In genomic region chr18:31513189-31513907, GRCh38 we compare ENCODE assay signal across 11 cellular contexts. TPM values are rescaled to one million over a fixed set of nuclear protein-coding genes. Genes with fewer than 3 reads are reported as not detected.
DNase-seq lines count a peak whose midpoint lies in the region; ATAC-seq, FAIRE-seq and TF ChIP-seq lines count a peak whose summit lies in the region.
"Had no signal": no experiment of that assay in that cellular context is flagged by ENCODE, and none has a peak within 500 bp of the region (broad histone marks: within the 10 kb centered on the region; RNA-seq: fewer than 3 reads in every experiment).

No MANE protein-coding gene starts in this region.

- no peak for TF ChIP-seq RAD21 in HepG2 (CRISPR knock-in tag; IDR thresholded peaks at IDR 0.05)

- no peak for ATAC-seq in HepG2
- no peak for ATAC-seq in HG02678 (IDR thresholded peaks at IDR 0.05; ENCODE audit: unreplicated experiment)
- ATAC-seq in GM21526 (IDR thresholded peaks at IDR 0.05; ENCODE audit: low FRiP score, unreplicated experiment), result no peak

- H3K9me3 Mint-ChIP-seq in CD8-positive, alpha-beta memory T cell, result peaks cover 0 to 2% (median 0%) of the 10 kb centered on the region in 5 donors
- H3K9me3 Mint-ChIP-seq: activated CD4-positive, alpha-beta T cell treated with anti-CD3 and anti-CD28 coated beads, Interleukin-2, amount 10 ng/mL, durations not matched to agents 24 days and 14 days had no signal

- no TSS peak for BruUV-seq in HepG2 (replicated peaks; lab: Mats Ljungman, UMichigan)

- peaks cover 3% of the 10 kb centered on the region; the same call in 1 of the 2 replicates for H4K20me1 ChIP-seq in HepG2 (ENCODE audit: insufficient read depth, low read length)

- POLR2A ChIA-PET in HepG2 (lab: Yijun Ruan, JAX), result interaction anchor here (1.7 to 2.1 kb wide), 7 partner anchors 11 to 412 kb away, joined by 5 to 15 read pairs (median 10); partner anchors contain the start of genes DSC2 and DSG2
- POLR2A ChIA-PET in CD8-positive, alpha-beta memory T cell (lab: Charles Lee), result no interaction called here

- H2AFZ ChIP-seq in HepG2 (ENCODE audit: low read length), result no peak overlapping the region

- 77% methylated on average over 3 of the region's 3 CpGs for WGBS in HepG2 (ENCODE audit: low lambda C conversion rate)

- no peak overlapping the region for H3K4me3 ChIP-seq in AG10803 (ENCODE audit: low read length)
- H3K4me3 ChIP-seq in HUES6 (ENCODE audit: low read depth, low read length), result no peak overlapping the region
- H3K4me3 ChIP-seq in cardiac fibroblast (replicated peaks in 1 of 2; ENCODE audit: low read depth in 2 of 2, low read length in 2 of 2), result no peak overlapping the region
- H3K4me3 ChIP-seq in HepG2 (replicated peaks in 1 of 3; ENCODE audit: insufficient read depth in 1 of 3, low read depth in 2 of 3, low read length in 3 of 3), result no peak overlapping the region; a peak in 1 of 6 replicates
- H3K4me3 ChIP-seq in CD8-positive, alpha-beta memory T cell (ENCODE audit: low read length), result no peak overlapping the region

- CTCF ChIA-PET in HepG2 (lab: Yijun Ruan, JAX; ENCODE audit: low intra/inter-chr PET ratio, low total read pairs), result no interaction called here
- CTCF ChIA-PET in CD8-positive, alpha-beta memory T cell (lab: Charles Lee), result no interaction called here

- H3K4me1 Mint-ChIP-seq in CD8-positive, alpha-beta memory T cell, result no peaks in the 10 kb centered on the region
- H3K4me1 Mint-ChIP-seq: activated CD4-positive, alpha-beta T cell treated with anti-CD3 and anti-CD28 coated beads, Interleukin-2, amount 10 ng/mL, durations not matched to agents 24 days and 14 days had no signal

- peaks cover 1 to 3% of the 10 kb centered on the region in 2 donors for H3K27me3 Mint-ChIP-seq in CD8-positive, alpha-beta memory T cell

- H3K9me3 ChIP-seq in HUES6 (ENCODE audit: control insufficient read depth, insufficient read depth, low read depth, low read length), result no peaks in the 10 kb centered on the region
- H3K9me3 ChIP-seq in HepG2 (ENCODE audit: low read length), result no peaks in the 10 kb centered on the region
- H3K9me3 ChIP-seq in CD8-positive, alpha-beta memory T cell (ENCODE audit: low read length), result no peaks in the 10 kb centered on the region

- no peak overlapping the region for H3K4me3 Mint-ChIP-seq in CD8-positive, alpha-beta memory T cell
- H3K4me3 Mint-ChIP-seq: activated CD4-positive, alpha-beta T cell treated with anti-CD3 and anti-CD28 coated beads, Interleukin-2, amount 10 ng/mL, durations not matched to agents 24 days and 14 days had no signal

- TF ChIP-seq CTCF in AG10803 (conservative IDR thresholded peaks at IDR 0.05; ENCODE audit: low read length) (no peak), cardiac fibroblast (IDR thresholded peaks at IDR 0.05; ENCODE audit: low read depth, low read length) (no peak), HepG2 (CRISPR knock-in tag; IDR thresholded peaks at IDR 0.05) (no peak)

- no peaks in the 10 kb centered on the region for H3K36me3 Mint-ChIP-seq in CD8-positive, alpha-beta memory T cell

- peak overlapping the region; percentile 52 for H3K4me2 ChIP-seq in HepG2 (ENCODE audit: low read depth, low read length)

- H3K36me3 ChIP-seq in HUES6 (ENCODE audit: control insufficient read depth, insufficient read depth, low read length) (peaks cover 4% of the 10 kb centered on the region; the same call in 1 of the 2 replicates), HepG2 (replicated peaks in 1 of 2; ENCODE audit: control insufficient read depth in 1 of 2, insufficient read depth in 2 of 2, low read length in 2 of 2) (no peaks in the 10 kb centered on the region)
- no peaks in the 10 kb centered on the region for H3K36me3 ChIP-seq in CD8-positive, alpha-beta memory T cell (ENCODE audit: insufficient read depth, low read length)

- in situ Hi-C loops in HepG2 (cut with HindIII; ENCODE audit: extremely low pct_ligation_motif_present, low pct_unique_long_range_greater_than_20kb), result loop anchor here (10.0 kb wide), 1 partner anchor 419 kb away; no protein-coding TSS in a partner anchor

- no peak overlapping the region for H3K27ac Mint-ChIP-seq in CD8-positive, alpha-beta memory T cell
- H3K27ac Mint-ChIP-seq: activated CD4-positive, alpha-beta T cell treated with anti-CD3 and anti-CD28 coated beads, Interleukin-2, amount 10 ng/mL, durations not matched to agents 24 days and 14 days had no signal

- peaks cover 36% of the 10 kb centered on the region for H3K4me1 ChIP-seq in HUES6 (ENCODE audit: control insufficient read depth, insufficient read depth, low read length)
- H3K4me1 ChIP-seq in HepG2 (ENCODE audit: insufficient read depth, low read length), result peaks cover 58% of the 10 kb centered on the region
- H3K4me1 ChIP-seq in CD8-positive, alpha-beta memory T cell (ENCODE audit: insufficient read depth, low read length), result no peaks in the 10 kb centered on the region

- no peak for FAIRE-seq in HepG2 (lab: Jason Lieb, UNC)

- intact Hi-C loops in HepG2 (cut with micrococcal nuclease; ENCODE audit: unreplicated experiment), result loop anchor here (5.0 to 10.0 kb wide), 6 partner anchors 39 to 459 kb away; partner anchors contain the start of gene DSC2

- H3K27me3 ChIP-seq in HUES6 (ENCODE audit: control insufficient read depth, insufficient read depth, low read length), result no peaks in the 10 kb centered on the region
- H3K27me3 ChIP-seq in HepG2 (ENCODE audit: control insufficient read depth in 1 of 2, insufficient read depth in 2 of 2, low read length in 2 of 2), result no peaks in the 10 kb centered on the region
- H3K27me3 ChIP-seq in CD8-positive, alpha-beta memory T cell (ENCODE audit: insufficient read depth, low read length, poor library complexity, severe bottlenecking), result no peaks in the 10 kb centered on the region

- peak overlapping the region; percentile 64; the same call in 1 of the 2 replicates for H3K27ac ChIP-seq in HUES6 (ENCODE audit: low read depth, low read length)
- peak overlapping the region; percentile 66 for H3K27ac ChIP-seq in HepG2 (ENCODE audit: extremely low read length, insufficient read depth, low read length)
- H3K27ac ChIP-seq in CD8-positive, alpha-beta memory T cell (ENCODE audit: low read depth, low read length), result no peak overlapping the region

- H3K79me2 ChIP-seq in HepG2 (ENCODE audit: insufficient read depth, low read length), result peaks cover 45% of the 10 kb centered on the region

- TF ChIP-seq EP300 in HepG2 (IDR thresholded peaks at IDR 0.05; ENCODE audit: low read depth in 2 of 2, low read length in 2 of 2), result no peak
- TF ChIP-seq EP300 in HepG2 (CRISPR knock-in tag; IDR thresholded peaks at IDR 0.05; ENCODE audit: borderline replicate concordance), result no peak

- H3K9ac ChIP-seq in HUES6 (ENCODE audit: low read length), result peak overlapping the region; percentile 24
- no peak overlapping the region for H3K9ac ChIP-seq in HepG2 (ENCODE audit: insufficient read depth, low read depth, low read length)

- peak; percentile 38 for DNase-seq in AG10803 (ENCODE audit: low read depth)
- peak; percentile 55 to 63 for DNase-seq in cardiac fibroblast (ENCODE audit: low read depth in 2 of 2)
- peak; percentile 41 for DNase-seq in HepG2 (ENCODE audit: low spot score)
- no peak for DNase-seq in GM19240 (ENCODE audit: insufficient read length, low spot score)
- DNase-seq in CD8-positive, alpha-beta memory T cell, result no peak
- DNase-seq: activated CD4-positive, alpha-beta T cell treated with anti-CD3 and anti-CD28 coated beads, Interleukin-2, amount 10 ng/mL, durations not matched to agents 24 days and 14 days; activated gamma-delta T cell; MM.1S had no signal

- TF ChIP-seq POLR2A in HepG2 (IDR thresholded peaks at IDR 0.05; ENCODE audit: insufficient read depth in 1 of 2, low read depth in 2 of 2, low read length in 2 of 2), result no peak

TF ChIP-seq in HepG2, 621 proteins besides CTCF, POLR2A, EP300 and RAD21 (continues in another document):
- peak; percentile 71 for TF ChIP-seq FOSL2 (CRISPR knock-in tag; IDR thresholded peaks at IDR 0.05)

RNA-seq across cellular contexts. Expression of gene DSG2, which starts 15.4 kb away (rescaled TPM):
- 23.3 and 24.4 TPM in 2 replicates for total RNA-seq in HepG2 (2016; rRNA removed; fragmentation: Illumina TruSeq; extraction: Trizol)
- total RNA-seq in HepG2 (2016; cell fraction: cytosol; rRNA removed; fragmentation: Illumina TruSeq; extraction: Trizol; ENCODE audit: low read depth), result 2.1 TPM in 2 replicates
- total RNA-seq in HepG2 (2016; cell fraction: insoluble cytoplasmic fraction; rRNA removed; fragmentation: Illumina TruSeq; extraction: Trizol), result 21.9 TPM in 2 replicates
- total RNA-seq in HepG2 (2016; cell fraction: membrane; rRNA removed; fragmentation: Illumina TruSeq; extraction: Trizol), result 7.9 and 9.7 TPM in 2 replicates
- 39.4 and 49.1 TPM in 2 replicates for total RNA-seq in HepG2 (2016; cell fraction: nucleus; rRNA removed; fragmentation: Illumina TruSeq; extraction: Trizol)
- 66.7 and 68.7 TPM in 2 replicates for polyA plus RNA-seq in HepG2 (2011; rRNA removed)
- polyA plus RNA-seq in HepG2 (2011; cell fraction: cytosol; rRNA removed), result 41.8 and 63.9 TPM in 2 replicates
- 13.3 and 19.3 TPM in 2 replicates for polyA plus RNA-seq in HepG2 (2011; cell fraction: nucleus; rRNA removed)
- 64.4 and 66.0 TPM in 2 replicates for polyA plus RNA-seq in HepG2 (2012)
- polyA plus RNA-seq in HepG2 (2016; cell fraction: cytosol; fragmentation: Illumina TruSeq; extraction: Trizol; ENCODE audit: low read depth), result 0.94 and 1.2 TPM in 2 replicates
- polyA plus RNA-seq in HepG2 (2016; cell fraction: insoluble cytoplasmic fraction; fragmentation: Illumina TruSeq; extraction: Trizol; ENCODE audit: low read depth), result 19.4 and 19.6 TPM in 2 replicates
- polyA plus RNA-seq in HepG2 (2016; cell fraction: membrane; fragmentation: Illumina TruSeq; extraction: Trizol; ENCODE audit: low read depth), result 2.8 and 3.7 TPM in 2 replicates
- polyA plus RNA-seq in HepG2 (2016; cell fraction: nucleus; fragmentation: Illumina TruSeq; extraction: Trizol; ENCODE audit: insufficient read depth, low read depth), result 36.8 and 38.2 TPM in 2 replicates
- 50.3 and 58.4 TPM in 2 replicates for polyA minus RNA-seq in HepG2 (2011; rRNA and poly(A)+ RNA removed; ENCODE audit: low replicate concordance)
- 60.3 and 74.6 TPM in 2 replicates for polyA minus RNA-seq in HepG2 (2011; cell fraction: cytosol; rRNA and poly(A)+ RNA removed)
- 28.8 and 46.7 TPM in 2 replicates for polyA minus RNA-seq in HepG2 (2011; cell fraction: nucleus; rRNA and poly(A)+ RNA removed)
- under 1 TPM; 0.07 to 0.09 TPM for total RNA-seq in CD8-positive, alpha-beta memory T cell
- polyA plus RNA-seq in CD8-positive, alpha-beta memory T cell, result 0.03 TPM

Comparison
In these comparisons a context has a peak if more than half of its experiments do, and no peak if none do; other contexts are left out.
1. DNase-seq: peak in AG10803 (single experiment), cardiac fibroblast (2 of 2) and HepG2 (single experiment); none in GM19240 (single experiment) and CD8-positive, alpha-beta memory T cell (0 of 5).